ENCODE assay signal across 8 cellular contexts in the genomic region with DNA sequence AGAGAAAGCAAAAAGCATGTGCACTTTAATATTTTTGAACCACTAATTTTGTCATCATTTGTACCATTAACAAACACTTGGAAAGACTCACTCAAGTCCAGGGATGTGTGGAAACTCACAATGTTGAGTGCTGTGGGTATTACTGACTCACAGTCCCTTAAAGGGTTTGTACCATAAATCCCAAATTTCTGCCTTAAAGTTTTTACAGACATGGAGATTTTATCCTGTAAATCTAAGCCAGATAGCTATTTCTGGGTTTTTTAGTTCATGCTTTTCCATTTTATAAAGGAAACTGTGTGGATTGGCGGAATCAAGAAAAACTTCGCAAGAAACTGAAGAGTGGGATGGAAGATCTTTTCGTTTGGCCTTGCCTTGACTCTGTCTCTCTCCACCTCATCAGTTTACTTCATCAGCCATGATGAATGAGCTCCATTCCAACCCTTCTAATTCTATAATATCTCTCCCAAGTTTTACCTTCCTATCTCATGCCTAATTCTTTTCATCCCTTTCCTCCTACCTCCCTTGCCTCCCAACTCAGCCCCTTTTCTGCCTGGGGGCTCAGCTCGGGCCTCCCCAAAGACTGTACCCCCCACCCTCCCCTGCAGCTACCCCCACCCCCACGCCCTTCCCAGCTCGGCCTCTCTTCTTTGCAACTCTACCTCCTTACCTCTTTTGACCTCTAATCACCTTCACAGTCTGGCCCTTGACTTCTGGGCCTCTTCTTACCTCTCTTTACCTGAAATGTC.
A peak's percentile ranks its signal among the peaks of the same experiment; 100 is the strongest.
DNase-seq lines count a peak whose midpoint lies in the region; ATAC-seq and TF ChIP-seq lines count a peak whose summit lies in the region.

No MANE protein-coding gene starts in this region.

- DNase-seq in NCI-H2171 treated with DMSO at 0.1 percent for 48 hours (lab: John Stamatoyannopoulos, UW) (peak; percentile 44), NCI-H2171 (lab: John Stamatoyannopoulos, UW) (no peak), left lobe of liver (ENCODE audit: low spot score) (no peak), COLO668 (lab: John Stamatoyannopoulos, UW; ENCODE audit: unreplicated experiment) (no peak)

- WGBS in gastroesophageal sphincter (ENCODE audit: low coverage in 1 of 2), 2 donors: 39 to 52% methylated on average over 4 to 6 of the region's 6 CpGs

- no peak for TF ChIP-seq POLR2A in gastroesophageal sphincter (IDR thresholded peaks at IDR 0.05)

- H3K4me1 ChIP-seq in gastroesophageal sphincter (peaks cover 0 to 48% (median 11%) of the 10 kb centered on the region in 3 donors), skeletal muscle satellite cell (ENCODE audit: control insufficient read depth, insufficient read depth, low read length) (peaks cover 44% of the 10 kb centered on the region)

- no peak for TF ChIP-seq CTCF in VCaP (conservative IDR thresholded peaks at IDR 0.05)
- TF ChIP-seq CTCF in gastroesophageal sphincter (IDR thresholded peaks at IDR 0.05): no peak

- H3K27me3 ChIP-seq in gastroesophageal sphincter: no peaks in the 10 kb centered on the region
- H3K27me3 ChIP-seq in skeletal muscle satellite cell (ENCODE audit: control insufficient read depth, insufficient read depth, low read length): no peaks in the 10 kb centered on the region

- H3K27ac ChIP-seq in VCaP (peak overlapping the region; percentile 93), gastroesophageal sphincter (peak overlapping the region; percentile 93 to 99 (median 96))

- no peak for TF ChIP-seq EP300 in gastroesophageal sphincter (IDR thresholded peaks at IDR 0.05)

- H3K36me3 ChIP-seq in gastroesophageal sphincter (no peaks in the 10 kb centered on the region), skeletal muscle satellite cell (ENCODE audit: insufficient read depth, low read length) (no peaks in the 10 kb centered on the region)

- H3K9ac ChIP-seq in skeletal muscle satellite cell (ENCODE audit: low read depth, low read length): peak overlapping the region; percentile 95

- no peaks in the 10 kb centered on the region for H3K9me3 ChIP-seq in gastroesophageal sphincter
- no peaks in the 10 kb centered on the region for H3K9me3 ChIP-seq in skeletal muscle satellite cell (replicated peaks; ENCODE audit: low read length)

- H3K4me3 ChIP-seq in gastroesophageal sphincter (peak overlapping the region; percentile 72), skeletal muscle satellite cell (ENCODE audit: low read length) (peak overlapping the region; percentile 88)

- peak overlapping the region; percentile 87 for H3K4me2 ChIP-seq in skeletal muscle satellite cell (ENCODE audit: low read length)

- ATAC-seq in gastroesophageal sphincter (no peak), HG03571 (IDR thresholded peaks at IDR 0.05; ENCODE audit: unreplicated experiment) (no peak), left lobe of liver (no peak)
